In the genomic region with DNA sequence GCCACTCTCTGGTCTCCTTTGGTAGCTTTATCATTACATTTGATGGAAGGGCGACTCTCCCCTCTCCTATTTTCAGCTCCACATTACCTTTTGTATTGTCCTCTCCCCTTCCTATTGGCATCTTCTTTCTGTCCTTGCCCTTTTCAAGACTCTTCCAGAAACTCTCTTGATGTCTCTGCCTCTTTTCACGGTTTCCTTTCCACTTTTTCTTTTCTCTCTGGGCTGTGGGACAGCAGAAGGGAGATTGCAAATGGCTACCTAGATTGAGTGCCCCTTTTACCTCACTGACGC, we compare ENCODE assay signal across 8 cellular contexts. TPM values are rescaled to one million over a fixed set of nuclear protein-coding genes. Genes with fewer than 3 reads are reported as not detected.
DNase-seq lines count a peak whose midpoint lies in the region; ATAC-seq and TF ChIP-seq lines count a peak whose summit lies in the region.

No MANE protein-coding gene starts in this region.

- H3K27me3 ChIP-seq in GM23338 (ENCODE audit: insufficient read depth) (peaks cover 81% of the 10 kb centered on the region), SJCRH30 (no peaks in the 10 kb centered on the region), skeletal muscle tissue (ENCODE audit: control insufficient read depth in 3 of 3, insufficient read depth in 3 of 3, low read length in 3 of 3) (no peaks in the 10 kb centered on the region)

- H3K9me2 ChIP-seq in GM23338 (ENCODE audit: insufficient read depth) = no peaks in the 10 kb centered on the region

- peaks cover 72% of the 10 kb centered on the region for H3K4me1 ChIP-seq in GM23338 (ENCODE audit: insufficient read depth)
- H3K4me1 ChIP-seq in SJCRH30 = peaks cover 37% of the 10 kb centered on the region
- peaks cover 20 to 44% (median 23%) of the 10 kb centered on the region in 3 donors for H3K4me1 ChIP-seq in skeletal muscle tissue (ENCODE audit: control insufficient read depth in 3 of 3, insufficient read depth in 3 of 3, low read length in 3 of 3)

- peaks cover 77% of the 10 kb centered on the region for H3K4me1 Mint-ChIP-seq in GM23338
- peaks cover 28% of the 10 kb centered on the region for H3K4me1 Mint-ChIP-seq in glutamatergic neuron (ENCODE audit: low read depth, unreplicated experiment)

- peaks cover 4% of the 10 kb centered on the region; the same call in 1 of the 3 replicates for H3K36me3 Mint-ChIP-seq in GM23338 (ENCODE audit: low read depth)
- H3K36me3 Mint-ChIP-seq in glutamatergic neuron (ENCODE audit: unreplicated experiment) = peaks cover 6% of the 10 kb centered on the region

- peak overlapping the region; percentile 28 to 69 (median 40) for H3K9ac ChIP-seq in skeletal muscle tissue (ENCODE audit: low read depth in 1 of 3, low read length in 3 of 3)

- H3K4me3 Mint-ChIP-seq in GM23338 (peak overlapping the region; percentile 81), glutamatergic neuron (ENCODE audit: unreplicated experiment) (peak overlapping the region; percentile 95)

- no peak for ATAC-seq in GM23338
- ATAC-seq in HG03196 (IDR thresholded peaks at IDR 0.05; ENCODE audit: unreplicated experiment) = no peak

- H4K20me1 ChIP-seq in GM23338 (replicated peaks; ENCODE audit: insufficient read depth) = no peaks in the 10 kb centered on the region; the same call in 1 of the 2 replicates

- H3K27ac ChIP-seq in GM23338 (ENCODE audit: low read depth) = no peak overlapping the region
- peak overlapping the region; percentile 42; the same call in 1 of the 2 replicates for H3K27ac ChIP-seq in SJCRH30
- peak overlapping the region; percentile 50 for H3K27ac ChIP-seq in skeletal muscle tissue (ENCODE audit: low read depth, low read length)

- H3F3A ChIP-seq in GM23338 (replicated peaks; ENCODE audit: low read depth) = peaks cover 14% of the 10 kb centered on the region; the same call in 1 of the 2 replicates

- H3K4me3 ChIP-seq in GM23338 (peak overlapping the region; percentile 62), SJCRH30 (peak overlapping the region; percentile 58), skeletal muscle tissue (ENCODE audit: low read length in 3 of 3) (peak overlapping the region; percentile 55 to 76 (median 71))

- H3K9me3 ChIP-seq in SJCRH30 (replicated peaks) (no peaks in the 10 kb centered on the region), skeletal muscle tissue (ENCODE audit: control insufficient read depth in 3 of 3, low read length in 3 of 3) (no peaks in the 10 kb centered on the region)

- no peak overlapping the region for H3K27ac Mint-ChIP-seq in GM23338
- peak overlapping the region; percentile 85 for H3K27ac Mint-ChIP-seq in glutamatergic neuron (ENCODE audit: unreplicated experiment)

- intact Hi-C loops in posterior vena cava (cut with DNase I) = no loop called here

- peak overlapping the region; percentile 93 for H2AFZ ChIP-seq in GM23338

- H3K79me2 ChIP-seq in GM23338 (replicated peaks; ENCODE audit: insufficient read depth) = no peaks in the 10 kb centered on the region

- H3K9me3 Mint-ChIP-seq in GM23338 (no peaks in the 10 kb centered on the region), glutamatergic neuron (ENCODE audit: unreplicated experiment) (peaks cover 11% of the 10 kb centered on the region)

- no peak for TF ChIP-seq CTCF in GM23338 (conservative IDR thresholded peaks at IDR 0.05; ENCODE audit: low read depth in 2 of 2)
- TF ChIP-seq CTCF in glutamatergic neuron (IDR thresholded peaks at IDR 0.05; ENCODE audit: partially characterized antibody, unreplicated experiment) = no peak

- H3K27me3 Mint-ChIP-seq in GM23338 (ENCODE audit: insufficient read depth, low read depth, poor library complexity) (peaks cover 54% of the 10 kb centered on the region), glutamatergic neuron (ENCODE audit: unreplicated experiment) (peaks cover 18% of the 10 kb centered on the region)

- H3K36me3 ChIP-seq in GM23338 (ENCODE audit: insufficient read depth) (no peaks in the 10 kb centered on the region), SJCRH30 (no peaks in the 10 kb centered on the region), skeletal muscle tissue (ENCODE audit: control insufficient read depth in 3 of 3, insufficient read depth in 3 of 3, low read length in 3 of 3) (no peaks in the 10 kb centered on the region)

- peak overlapping the region; percentile 84 for H3K4me2 ChIP-seq in GM23338

- DNase-seq in GM23338 (ENCODE audit: low spot score) (no peak), SJCRH30 (no peak), glutamatergic neuron (no peak), NCI-H2227 treated with DMSO at 0.1 percent for 48 hours (lab: John Stamatoyannopoulos, UW) (no peak), posterior vena cava (ENCODE audit: low spot score) (no peak), DMS79 (lab: John Stamatoyannopoulos, UW) (no peak)

TF ChIP-seq in GM23338, 12 proteins besides CTCF, POLR2A, EP300 and RAD21:
- peak; percentile 31 for TF ChIP-seq EZH2 (IDR thresholded peaks at IDR 0.05; ENCODE audit: low read depth, unreplicated experiment)
- no peak for TF ChIP-seq JUNB (IDR thresholded peaks at IDR 0.05; ENCODE audit: unreplicated experiment)

RNA-seq across cellular contexts. Expression of a gene that starts 17.5 kb away (rescaled TPM):
- 8.3 and 9.5 TPM in 2 replicates for total RNA-seq in GM23338 (2014; rRNA removed; shearing (Covaris generic))
- 3.8 and 4.6 TPM in 2 replicates for polyA plus RNA-seq in GM23338 (2016; fragmentation: Nextera tagmentation; extraction: Ambion mirVana)
- 30.3 and 31.9 TPM in 2 replicates for total RNA-seq in SJCRH30 (2014; rRNA removed; shearing (Covaris generic))
- total RNA-seq in glutamatergic neuron (ENCODE audit: unreplicated experiment) = 8.8 TPM
- total RNA-seq in skeletal muscle tissue = 11.0 TPM
- total RNA-seq in posterior vena cava = 10 to 100 TPM; 12.0 to 27.3 TPM
